In genomic region chr11:18197738-18198137, GRCh38 we compare ENCODE assay signal across 12 cellular contexts. TPM values are rescaled to one million over a fixed set of nuclear protein-coding genes. Genes with fewer than 3 reads are reported as not detected.
"Had no signal": no experiment of that assay in that cellular context is flagged by ENCODE, and none has a peak within 500 bp of the region (broad histone marks: within the 10 kb centered on the region; RNA-seq: fewer than 3 reads in every experiment).

No MANE protein-coding gene starts in this region.

RNA-seq across cellular contexts. Expression of gene MRGPRX4, which starts 25.1 kb away (rescaled TPM):
- total RNA-seq: OCI-LY7, PC-3, PC-9, Peyer's patch, Right ventricle myocardium inferior, Right ventricle myocardium superior, RPMI7951, SJCRH30, SJSA1, T-cell had no signal
- polyA plus RNA-seq: SK-N-SH had no signal

RNA-seq across cellular contexts. Expression of gene SAA4, which starts 38.9 kb away (rescaled TPM):
- total RNA-seq: OCI-LY7, PC-3, PC-9, Peyer's patch, Right ventricle myocardium inferior, Right ventricle myocardium superior, RPMI7951, SJCRH30, SJSA1, SK-MEL-5 had no signal
- polyA plus RNA-seq: SK-N-SH had no signal

RNA-seq across cellular contexts. Expression of gene SAA2, which starts 50.7 kb away (rescaled TPM):
- total RNA-seq: OCI-LY7, PC-3, PC-9, SJCRH30, SJSA1, SK-MEL-5 had no signal
- polyA plus RNA-seq: SK-N-SH had no signal
